2 cellular contexts compared by ENCODE assay signal in the genomic region with DNA sequence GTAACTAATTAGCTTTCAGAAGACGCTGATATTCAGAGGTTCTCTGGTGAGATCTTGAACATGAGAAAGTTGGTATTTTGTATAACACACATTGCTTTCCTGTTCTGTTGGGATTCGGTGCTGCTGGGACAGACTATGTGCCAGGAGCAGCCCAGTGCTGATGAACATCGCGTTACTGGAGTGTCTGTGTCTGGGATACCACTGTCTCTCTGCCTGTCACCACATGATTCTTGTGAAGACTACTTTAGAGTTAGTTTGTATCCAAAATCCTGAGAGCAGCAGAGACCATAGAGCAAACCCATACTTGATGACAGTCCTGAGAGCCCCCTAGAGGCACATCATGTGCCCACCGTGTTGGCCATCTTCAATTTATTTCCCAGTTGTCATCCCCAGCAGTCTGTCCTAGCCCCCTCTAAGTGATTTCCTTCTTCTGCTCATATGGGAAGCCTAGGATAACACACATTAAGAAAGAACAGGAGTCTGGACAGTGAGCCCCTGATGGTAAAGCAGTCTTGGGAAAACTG.
TF ChIP-seq lines count a peak whose summit lies in the region.

No MANE protein-coding gene starts in this region.

TF ChIP-seq in SK-N-SH, 30 proteins besides CTCF, POLR2A, EP300 and RAD21:
- no peak for TF ChIP-seq GABPA (IDR thresholded peaks at IDR 0.05; ENCODE audit: low read depth)
- TF ChIP-seq, protein P1, sequence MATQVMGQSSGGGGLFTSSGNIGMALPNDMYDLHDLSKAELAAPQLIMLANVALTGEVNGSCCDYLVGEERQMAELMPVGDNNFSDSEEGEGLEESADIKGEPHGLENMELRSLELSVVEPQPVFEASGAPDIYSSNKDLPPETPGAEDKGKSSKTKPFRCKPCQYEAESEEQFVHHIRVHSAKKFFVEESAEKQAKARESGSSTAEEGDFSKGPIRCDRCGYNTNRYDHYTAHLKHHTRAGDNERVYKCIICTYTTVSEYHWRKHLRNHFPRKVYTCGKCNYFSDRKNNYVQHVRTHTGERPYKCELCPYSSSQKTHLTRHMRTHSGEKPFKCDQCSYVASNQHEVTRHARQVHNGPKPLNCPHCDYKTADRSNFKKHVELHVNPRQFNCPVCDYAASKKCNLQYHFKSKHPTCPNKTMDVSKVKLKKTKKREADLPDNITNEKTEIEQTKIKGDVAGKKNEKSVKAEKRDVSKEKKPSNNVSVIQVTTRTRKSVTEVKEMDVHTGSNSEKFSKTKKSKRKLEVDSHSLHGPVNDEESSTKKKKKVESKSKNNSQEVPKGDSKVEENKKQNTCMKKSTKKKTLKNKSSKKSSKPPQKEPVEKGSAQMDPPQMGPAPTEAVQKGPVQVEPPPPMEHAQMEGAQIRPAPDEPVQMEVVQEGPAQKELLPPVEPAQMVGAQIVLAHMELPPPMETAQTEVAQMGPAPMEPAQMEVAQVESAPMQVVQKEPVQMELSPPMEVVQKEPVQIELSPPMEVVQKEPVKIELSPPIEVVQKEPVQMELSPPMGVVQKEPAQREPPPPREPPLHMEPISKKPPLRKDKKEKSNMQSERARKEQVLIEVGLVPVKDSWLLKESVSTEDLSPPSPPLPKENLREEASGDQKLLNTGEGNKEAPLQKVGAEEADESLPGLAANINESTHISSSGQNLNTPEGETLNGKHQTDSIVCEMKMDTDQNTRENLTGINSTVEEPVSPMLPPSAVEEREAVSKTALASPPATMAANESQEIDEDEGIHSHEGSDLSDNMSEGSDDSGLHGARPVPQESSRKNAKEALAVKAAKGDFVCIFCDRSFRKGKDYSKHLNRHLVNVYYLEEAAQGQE (IDR thresholded peaks at IDR 0.05; ENCODE audit: low read depth, low read length) = no peak
- TF ChIP-seq, protein P2, sequence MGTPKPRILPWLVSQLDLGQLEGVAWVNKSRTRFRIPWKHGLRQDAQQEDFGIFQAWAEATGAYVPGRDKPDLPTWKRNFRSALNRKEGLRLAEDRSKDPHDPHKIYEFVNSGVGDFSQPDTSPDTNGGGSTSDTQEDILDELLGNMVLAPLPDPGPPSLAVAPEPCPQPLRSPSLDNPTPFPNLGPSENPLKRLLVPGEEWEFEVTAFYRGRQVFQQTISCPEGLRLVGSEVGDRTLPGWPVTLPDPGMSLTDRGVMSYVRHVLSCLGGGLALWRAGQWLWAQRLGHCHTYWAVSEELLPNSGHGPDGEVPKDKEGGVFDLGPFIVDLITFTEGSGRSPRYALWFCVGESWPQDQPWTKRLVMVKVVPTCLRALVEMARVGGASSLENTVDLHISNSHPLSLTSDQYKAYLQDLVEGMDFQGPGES (IDR thresholded peaks at IDR 0.05; ENCODE audit: low read depth, low read length) = no peak
- no peak for TF ChIP-seq EZH2phosphoT487 (IDR thresholded peaks at IDR 0.05; ENCODE audit: borderline replicate concordance, low read depth)
- TF ChIP-seq GATA2 (CRISPR knock-in tag; IDR thresholded peaks at IDR 0.05) = no peak
- no peak for TF ChIP-seq ELF1 (IDR thresholded peaks at IDR 0.05)

TF ChIP-seq in SK-N-SH treated with all-trans-retinoic acid at 6 μM for 48 hours, 23 proteins besides CTCF, POLR2A, EP300 and RAD21:
- TF ChIP-seq ISL1 (CRISPR knock-in tag; IDR thresholded peaks at IDR 0.05) (no peak), ZC3H10 (CRISPR knock-in tag; IDR thresholded peaks at IDR 0.05) (no peak), GLIS3 (CRISPR knock-in tag; IDR thresholded peaks at IDR 0.05) (no peak), BACH2 (CRISPR knock-in tag; IDR thresholded peaks at IDR 0.05; ENCODE audit: borderline replicate concordance) (no peak), SNAI2 (CRISPR knock-in tag; IDR thresholded peaks at IDR 0.05) (no peak), TCF4 (CRISPR knock-in tag; IDR thresholded peaks at IDR 0.05; ENCODE audit: borderline replicate concordance) (no peak), ZFP30 (CRISPR knock-in tag; IDR thresholded peaks at IDR 0.05) (no peak), OSR1 (CRISPR knock-in tag; IDR thresholded peaks at IDR 0.05) (no peak), ZFP3 (CRISPR knock-in tag; IDR thresholded peaks at IDR 0.05) (no peak), ESRRG (CRISPR knock-in tag; IDR thresholded peaks at IDR 0.05) (no peak), ZNF565 (CRISPR knock-in tag; conservative IDR thresholded peaks at IDR 0.05; ENCODE audit: low read depth) (no peak), PPARA (CRISPR knock-in tag; IDR thresholded peaks at IDR 0.05; ENCODE audit: borderline replicate concordance) (no peak), TOX (CRISPR knock-in tag; IDR thresholded peaks at IDR 0.05; ENCODE audit: borderline replicate concordance) (no peak), RARB (CRISPR knock-in tag; IDR thresholded peaks at IDR 0.05) (no peak), ZNF70 (CRISPR knock-in tag; IDR thresholded peaks at IDR 0.05) (no peak)
- TF ChIP-seq, protein P3, sequence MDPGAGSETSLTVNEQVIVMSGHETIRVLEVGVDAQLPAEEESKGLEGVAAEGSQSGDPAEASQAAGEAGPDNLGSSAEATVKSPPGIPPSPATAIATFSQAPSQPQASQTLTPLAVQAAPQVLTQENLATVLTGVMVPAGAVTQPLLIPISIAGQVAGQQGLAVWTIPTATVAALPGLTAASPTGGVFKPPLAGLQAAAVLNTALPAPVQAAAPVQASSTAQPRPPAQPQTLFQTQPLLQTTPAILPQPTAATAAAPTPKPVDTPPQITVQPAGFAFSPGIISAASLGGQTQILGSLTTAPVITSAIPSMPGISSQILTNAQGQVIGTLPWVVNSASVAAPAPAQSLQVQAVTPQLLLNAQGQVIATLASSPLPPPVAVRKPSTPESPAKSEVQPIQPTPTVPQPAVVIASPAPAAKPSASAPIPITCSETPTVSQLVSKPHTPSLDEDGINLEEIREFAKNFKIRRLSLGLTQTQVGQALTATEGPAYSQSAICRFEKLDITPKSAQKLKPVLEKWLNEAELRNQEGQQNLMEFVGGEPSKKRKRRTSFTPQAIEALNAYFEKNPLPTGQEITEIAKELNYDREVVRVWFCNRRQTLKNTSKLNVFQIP (CRISPR knock-in tag; IDR thresholded peaks at IDR 0.05; ENCODE audit: borderline replicate concordance, low read depth) = no peak
- TF ChIP-seq, protein P4, sequence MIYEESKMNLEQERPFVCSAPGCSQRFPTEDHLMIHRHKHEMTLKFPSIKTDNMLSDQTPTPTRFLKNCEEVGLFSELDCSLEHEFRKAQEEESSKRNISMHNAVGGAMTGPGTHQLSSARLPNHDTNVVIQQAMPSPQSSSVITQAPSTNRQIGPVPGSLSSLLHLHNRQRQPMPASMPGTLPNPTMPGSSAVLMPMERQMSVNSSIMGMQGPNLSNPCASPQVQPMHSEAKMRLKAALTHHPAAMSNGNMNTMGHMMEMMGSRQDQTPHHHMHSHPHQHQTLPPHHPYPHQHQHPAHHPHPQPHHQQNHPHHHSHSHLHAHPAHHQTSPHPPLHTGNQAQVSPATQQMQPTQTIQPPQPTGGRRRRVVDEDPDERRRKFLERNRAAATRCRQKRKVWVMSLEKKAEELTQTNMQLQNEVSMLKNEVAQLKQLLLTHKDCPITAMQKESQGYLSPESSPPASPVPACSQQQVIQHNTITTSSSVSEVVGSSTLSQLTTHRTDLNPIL (CRISPR knock-in tag; IDR thresholded peaks at IDR 0.05; ENCODE audit: low read depth) = no peak
- TF ChIP-seq, protein P5, sequence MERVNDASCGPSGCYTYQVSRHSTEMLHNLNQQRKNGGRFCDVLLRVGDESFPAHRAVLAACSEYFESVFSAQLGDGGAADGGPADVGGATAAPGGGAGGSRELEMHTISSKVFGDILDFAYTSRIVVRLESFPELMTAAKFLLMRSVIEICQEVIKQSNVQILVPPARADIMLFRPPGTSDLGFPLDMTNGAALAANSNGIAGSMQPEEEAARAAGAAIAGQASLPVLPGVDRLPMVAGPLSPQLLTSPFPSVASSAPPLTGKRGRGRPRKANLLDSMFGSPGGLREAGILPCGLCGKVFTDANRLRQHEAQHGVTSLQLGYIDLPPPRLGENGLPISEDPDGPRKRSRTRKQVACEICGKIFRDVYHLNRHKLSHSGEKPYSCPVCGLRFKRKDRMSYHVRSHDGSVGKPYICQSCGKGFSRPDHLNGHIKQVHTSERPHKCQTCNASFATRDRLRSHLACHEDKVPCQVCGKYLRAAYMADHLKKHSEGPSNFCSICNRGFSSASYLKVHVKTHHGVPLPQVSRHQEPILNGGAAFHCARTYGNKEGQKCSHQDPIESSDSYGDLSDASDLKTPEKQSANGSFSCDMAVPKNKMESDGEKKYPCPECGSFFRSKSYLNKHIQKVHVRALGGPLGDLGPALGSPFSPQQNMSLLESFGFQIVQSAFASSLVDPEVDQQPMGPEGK (CRISPR knock-in tag; IDR thresholded peaks at IDR 0.05; ENCODE audit: borderline replicate concordance) = no peak
- TF ChIP-seq, protein P6, sequence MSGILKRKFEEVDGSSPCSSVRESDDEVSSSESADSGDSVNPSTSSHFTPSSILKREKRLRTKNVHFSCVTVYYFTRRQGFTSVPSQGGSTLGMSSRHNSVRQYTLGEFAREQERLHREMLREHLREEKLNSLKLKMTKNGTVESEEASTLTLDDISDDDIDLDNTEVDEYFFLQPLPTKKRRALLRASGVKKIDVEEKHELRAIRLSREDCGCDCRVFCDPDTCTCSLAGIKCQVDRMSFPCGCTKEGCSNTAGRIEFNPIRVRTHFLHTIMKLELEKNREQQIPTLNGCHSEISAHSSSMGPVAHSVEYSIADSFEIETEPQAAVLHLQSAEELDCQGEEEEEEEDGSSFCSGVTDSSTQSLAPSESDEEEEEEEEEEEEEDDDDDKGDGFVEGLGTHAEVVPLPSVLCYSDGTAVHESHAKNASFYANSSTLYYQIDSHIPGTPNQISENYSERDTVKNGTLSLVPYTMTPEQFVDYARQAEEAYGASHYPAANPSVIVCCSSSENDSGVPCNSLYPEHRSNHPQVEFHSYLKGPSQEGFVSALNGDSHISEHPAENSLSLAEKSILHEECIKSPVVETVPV (CRISPR knock-in tag; IDR thresholded peaks at IDR 0.05) = no peak
- TF ChIP-seq, protein P7, sequence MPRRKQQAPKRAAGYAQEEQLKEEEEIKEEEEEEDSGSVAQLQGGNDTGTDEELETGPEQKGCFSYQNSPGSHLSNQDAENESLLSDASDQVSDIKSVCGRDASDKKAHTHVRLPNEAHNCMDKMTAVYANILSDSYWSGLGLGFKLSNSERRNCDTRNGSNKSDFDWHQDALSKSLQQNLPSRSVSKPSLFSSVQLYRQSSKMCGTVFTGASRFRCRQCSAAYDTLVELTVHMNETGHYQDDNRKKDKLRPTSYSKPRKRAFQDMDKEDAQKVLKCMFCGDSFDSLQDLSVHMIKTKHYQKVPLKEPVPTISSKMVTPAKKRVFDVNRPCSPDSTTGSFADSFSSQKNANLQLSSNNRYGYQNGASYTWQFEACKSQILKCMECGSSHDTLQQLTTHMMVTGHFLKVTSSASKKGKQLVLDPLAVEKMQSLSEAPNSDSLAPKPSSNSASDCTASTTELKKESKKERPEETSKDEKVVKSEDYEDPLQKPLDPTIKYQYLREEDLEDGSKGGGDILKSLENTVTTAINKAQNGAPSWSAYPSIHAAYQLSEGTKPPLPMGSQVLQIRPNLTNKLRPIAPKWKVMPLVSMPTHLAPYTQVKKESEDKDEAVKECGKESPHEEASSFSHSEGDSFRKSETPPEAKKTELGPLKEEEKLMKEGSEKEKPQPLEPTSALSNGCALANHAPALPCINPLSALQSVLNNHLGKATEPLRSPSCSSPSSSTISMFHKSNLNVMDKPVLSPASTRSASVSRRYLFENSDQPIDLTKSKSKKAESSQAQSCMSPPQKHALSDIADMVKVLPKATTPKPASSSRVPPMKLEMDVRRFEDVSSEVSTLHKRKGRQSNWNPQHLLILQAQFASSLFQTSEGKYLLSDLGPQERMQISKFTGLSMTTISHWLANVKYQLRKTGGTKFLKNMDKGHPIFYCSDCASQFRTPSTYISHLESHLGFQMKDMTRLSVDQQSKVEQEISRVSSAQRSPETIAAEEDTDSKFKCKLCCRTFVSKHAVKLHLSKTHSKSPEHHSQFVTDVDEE (CRISPR knock-in tag; IDR thresholded peaks at IDR 0.05) = no peak
